In genomic region chr6:106628658-106629102, GRCh38 we compare ENCODE assay signal across 8 cellular contexts. TPM values are rescaled to one million over a fixed set of nuclear protein-coding genes. Genes with fewer than 3 reads are reported as not detected.
DNase-seq lines count a peak whose midpoint lies in the region; ATAC-seq lines count a peak whose summit lies in the region.

No MANE protein-coding gene starts in this region.

- no peaks in the 10 kb centered on the region for H3K9me3 ChIP-seq in iPS-18a (ENCODE audit: control insufficient read depth, low read depth, low read length)

- H3K4me3 ChIP-seq in iPS-18a (ENCODE audit: low read length): peak overlapping the region; percentile 82

- ATAC-seq in HG03139 (IDR thresholded peaks at IDR 0.05; ENCODE audit: unreplicated experiment): peak; percentile 5
- ATAC-seq in stimulated activated memory B cell treated with anti-CD40 and anti-IgM and Interleukin-4, amounts not matched to agents 10 μg/mL and 1 μg/mL and 100 μg/mL, for 72 hours: no peak

- H3K4me3 Mint-ChIP-seq in activated T-helper 1 cell treated with anti-CD3 and anti-CD28 coated beads, Interleukin-12 subunit alpha, Interleukin-12 subunit beta, Interleukin-2, Interleukin-4 antibody, amounts not matched to agents 30 ng/mL and 10 ng/mL and 1 ng/mL, durations not matched to agents 14 hours and 24 hours and 36 hours: peak overlapping the region; percentile 95
- peak overlapping the region; percentile 98 for H3K4me3 Mint-ChIP-seq in stimulated activated memory B cell treated with anti-CD40 and anti-IgM and Interleukin-4, amounts not matched to agents 10 μg/mL and 1 μg/mL and 100 μg/mL, for 72 hours

- peak overlapping the region; percentile 59 for H3K27ac ChIP-seq in iPS-18a (ENCODE audit: low read length)

- peak overlapping the region; percentile 98 for H3K27ac Mint-ChIP-seq in activated T-helper 1 cell treated with anti-CD3 and anti-CD28 coated beads, Interleukin-12 subunit alpha, Interleukin-12 subunit beta, Interleukin-2, Interleukin-4 antibody, amounts not matched to agents 30 ng/mL and 10 ng/mL and 1 ng/mL, durations not matched to agents 14 hours and 24 hours and 36 hours
- H3K27ac Mint-ChIP-seq in stimulated activated memory B cell treated with anti-CD40 and anti-IgM and Interleukin-4, amounts not matched to agents 10 μg/mL and 1 μg/mL and 100 μg/mL, for 72 hours: peak overlapping the region; percentile 99

- no peaks in the 10 kb centered on the region for H3K27me3 ChIP-seq in iPS-18a (ENCODE audit: control insufficient read depth, insufficient read depth, low read length)

- H3K36me3 ChIP-seq in iPS-18a (ENCODE audit: control insufficient read depth, low read depth, low read length): no peaks in the 10 kb centered on the region

- H3K4me1 Mint-ChIP-seq in activated T-helper 1 cell treated with anti-CD3 and anti-CD28 coated beads, Interleukin-12 subunit alpha, Interleukin-12 subunit beta, Interleukin-2, Interleukin-4 antibody, amounts not matched to agents 30 ng/mL and 10 ng/mL and 1 ng/mL, durations not matched to agents 14 hours and 24 hours and 36 hours (ENCODE audit: low read depth): peaks cover 29% of the 10 kb centered on the region
- peaks cover 51% of the 10 kb centered on the region for H3K4me1 Mint-ChIP-seq in stimulated activated memory B cell treated with anti-CD40 and anti-IgM and Interleukin-4, amounts not matched to agents 10 μg/mL and 1 μg/mL and 100 μg/mL, for 72 hours

- intact Hi-C loops in activated T-helper 1 cell treated with anti-CD3 and anti-CD28 coated beads, Interleukin-12 subunit alpha, Interleukin-12 subunit beta, Interleukin-2, Interleukin-4 antibody, amounts not matched to agents 30 ng/mL and 10 ng/mL and 1 ng/mL, durations not matched to agents 14 hours and 24 hours and 36 hours (cut with micrococcal nuclease): loop anchor here (1.0 to 10.0 kb wide), 9 partner anchors 15 to 1224 kb away; partner anchors contain the start of genes ATG5, MTRES1 and PREP

- no peaks in the 10 kb centered on the region for H3K27me3 Mint-ChIP-seq in activated T-helper 1 cell treated with anti-CD3 and anti-CD28 coated beads, Interleukin-12 subunit alpha, Interleukin-12 subunit beta, Interleukin-2, Interleukin-4 antibody, amounts not matched to agents 30 ng/mL and 10 ng/mL and 1 ng/mL, durations not matched to agents 14 hours and 24 hours and 36 hours (ENCODE audit: insufficient read depth)
- no peaks in the 10 kb centered on the region for H3K27me3 Mint-ChIP-seq in stimulated activated memory B cell treated with anti-CD40 and anti-IgM and Interleukin-4, amounts not matched to agents 10 μg/mL and 1 μg/mL and 100 μg/mL, for 72 hours

- DNase-seq in NCI-H82 (lab: John Stamatoyannopoulos, UW) (peak; percentile 16), NCI-H82 treated with DMSO at 0.1 percent for 48 hours (lab: John Stamatoyannopoulos, UW; ENCODE audit: unreplicated experiment) (no peak)
- no peak for DNase-seq in activated T-helper 1 cell treated with anti-CD3 and anti-CD28 coated beads, Interleukin-12 subunit alpha, Interleukin-12 subunit beta, Interleukin-2, Interleukin-4 antibody, amounts not matched to agents 30 ng/mL and 10 ng/mL and 1 ng/mL, durations not matched to agents 14 hours and 24 hours and 36 hours (ENCODE audit: low spot score)
- DNase-seq in activated CD8-positive, alpha-beta memory T cell treated with anti-CD3 and anti-CD28 coated beads for 24 hours: no peak
- no peak for DNase-seq in stimulated activated CD4-positive, alpha-beta T cell treated with anti-CD3 and anti-CD28 coated beads, Interleukin-4, amount 100 ng/mL, for 4 hours

- peak overlapping the region; percentile 85 for H3K9ac ChIP-seq in iPS-18a (ENCODE audit: low read length)

- peaks cover 5% of the 10 kb centered on the region for H3K36me3 Mint-ChIP-seq in activated T-helper 1 cell treated with anti-CD3 and anti-CD28 coated beads, Interleukin-12 subunit alpha, Interleukin-12 subunit beta, Interleukin-2, Interleukin-4 antibody, amounts not matched to agents 30 ng/mL and 10 ng/mL and 1 ng/mL, durations not matched to agents 14 hours and 24 hours and 36 hours (ENCODE audit: low read depth)
- peaks cover 6% of the 10 kb centered on the region for H3K36me3 Mint-ChIP-seq in stimulated activated memory B cell treated with anti-CD40 and anti-IgM and Interleukin-4, amounts not matched to agents 10 μg/mL and 1 μg/mL and 100 μg/mL, for 72 hours

- peaks cover 9% of the 10 kb centered on the region for H3K4me1 ChIP-seq in iPS-18a (ENCODE audit: control insufficient read depth, low read depth, low read length)

- H3K9me3 Mint-ChIP-seq in activated T-helper 1 cell treated with anti-CD3 and anti-CD28 coated beads, Interleukin-12 subunit alpha, Interleukin-12 subunit beta, Interleukin-2, Interleukin-4 antibody, amounts not matched to agents 30 ng/mL and 10 ng/mL and 1 ng/mL, durations not matched to agents 14 hours and 24 hours and 36 hours: no peaks in the 10 kb centered on the region
- no peaks in the 10 kb centered on the region for H3K9me3 Mint-ChIP-seq in stimulated activated memory B cell treated with anti-CD40 and anti-IgM and Interleukin-4, amounts not matched to agents 10 μg/mL and 1 μg/mL and 100 μg/mL, for 72 hours

RNA-seq across cellular contexts. Expression of gene RTN4IP1, which starts 0.6 kb away (rescaled TPM):
- 6.4 and 6.8 TPM in 2 replicates for total RNA-seq in activated T-helper 1 cell treated with anti-CD3 and anti-CD28 coated beads, Interleukin-12 subunit alpha, Interleukin-12 subunit beta, Interleukin-2, Interleukin-4 antibody, amounts not matched to agents 30 ng/mL and 10 ng/mL and 1 ng/mL, durations not matched to agents 14 hours and 24 hours and 36 hours

RNA-seq across cellular contexts. Expression of gene QRSL1, which starts 0.7 kb away (rescaled TPM):
- 18.6 and 21.9 TPM in 2 replicates for total RNA-seq in activated T-helper 1 cell treated with anti-CD3 and anti-CD28 coated beads, Interleukin-12 subunit alpha, Interleukin-12 subunit beta, Interleukin-2, Interleukin-4 antibody, amounts not matched to agents 30 ng/mL and 10 ng/mL and 1 ng/mL, durations not matched to agents 14 hours and 24 hours and 36 hours
